In genomic region chr22:22198751-22199150, GRCh38 we compare ENCODE assay signal across 21 cellular contexts. TPM values are rescaled to one million over a fixed set of nuclear protein-coding genes. Genes with fewer than 3 reads are reported as not detected.
DNase-seq lines count a peak whose midpoint lies in the region; TF ChIP-seq lines count a peak whose summit lies in the region.
"Had no signal": no experiment of that assay in that cellular context is flagged by ENCODE, and none has a peak within 500 bp of the region (broad histone marks: within the 10 kb centered on the region; RNA-seq: fewer than 3 reads in every experiment).

No MANE protein-coding gene starts in this region.

- peak overlapping the region; percentile 35 for H3K4me2 ChIP-seq in SU-DHL-6 (ENCODE audit: low read depth, low read length, poor library complexity, severe bottlenecking)
- no peak overlapping the region for H3K4me2 ChIP-seq in osteoblast (ENCODE audit: insufficient read depth, low read length)
- H3K4me2 ChIP-seq: A549, SK-N-SH had no signal

- H3K79me2 ChIP-seq in SU-DHL-6 (ENCODE audit: insufficient read depth, low read length) (no peaks in the 10 kb centered on the region; the same call in 1 of the 2 replicates), osteoblast (ENCODE audit: insufficient read depth, low read length) (no peaks in the 10 kb centered on the region)

- no peaks in the 10 kb centered on the region for H3K9me3 Mint-ChIP-seq in progenitor cell of endocrine pancreas (ENCODE audit: low read depth)

- peak overlapping the region; percentile 95 for H3K27ac ChIP-seq in SU-DHL-6 (ENCODE audit: low read depth, low read length)
- H3K27ac ChIP-seq in osteoblast (ENCODE audit: low read depth, low read length): no peak overlapping the region
- H3K27ac ChIP-seq in substantia nigra (ENCODE audit: low read depth, low read length, poor library complexity, severe bottlenecking): no peak overlapping the region
- H3K27ac ChIP-seq: A549, Peyer's patch had no signal

- peaks cover 93% of the 10 kb centered on the region for H3K27me3 Mint-ChIP-seq in progenitor cell of endocrine pancreas

- no peaks in the 10 kb centered on the region for H3K4me1 Mint-ChIP-seq in progenitor cell of endocrine pancreas (ENCODE audit: low read depth)

- H3K9me3 ChIP-seq in SU-DHL-6 (ENCODE audit: insufficient read depth, low read length): no peaks in the 10 kb centered on the region
- no peaks in the 10 kb centered on the region for H3K9me3 ChIP-seq in osteoblast (ENCODE audit: low read depth, low read length)
- H3K9me3 ChIP-seq: A549, MG63, Peyer's patch, SK-N-SH had no signal

- no peaks in the 10 kb centered on the region for H3K27me3 ChIP-seq in SU-DHL-6 (ENCODE audit: low read length)
- H3K27me3 ChIP-seq in osteoblast (ENCODE audit: insufficient read depth, low read length): peaks cover 14% of the 10 kb centered on the region
- H3K27me3 ChIP-seq: Peyer's patch had no signal

- no peaks in the 10 kb centered on the region for H3K36me3 ChIP-seq in SU-DHL-6 (ENCODE audit: low read length)
- H3K36me3 ChIP-seq in osteoblast (ENCODE audit: insufficient read depth, low read length): no peaks in the 10 kb centered on the region
- H3K36me3 ChIP-seq: MG63, Peyer's patch had no signal

- H3K4me3 Mint-ChIP-seq in progenitor cell of endocrine pancreas (ENCODE audit: low read depth): no peak overlapping the region

- no peak overlapping the region for H3K4me3 ChIP-seq in SU-DHL-6 (ENCODE audit: insufficient read depth, low read length, poor library complexity, severe bottlenecking)
- H3K4me3 ChIP-seq in osteoblast (ENCODE audit: insufficient read depth, low read length): no peak overlapping the region
- H3K4me3 ChIP-seq: A549, MG63, Peyer's patch had no signal

- H4K20me1 ChIP-seq in SU-DHL-6 (ENCODE audit: low read depth, low read length) (no peaks in the 10 kb centered on the region), osteoblast (ENCODE audit: insufficient read depth, low read length) (no peaks in the 10 kb centered on the region)

- H3K36me3 Mint-ChIP-seq in progenitor cell of endocrine pancreas (ENCODE audit: insufficient read depth): no peaks in the 10 kb centered on the region

- H3K4me1 ChIP-seq in osteoblast (ENCODE audit: insufficient read depth, low read length): no peaks in the 10 kb centered on the region
- H3K4me1 ChIP-seq: A549 had no signal

- peaks cover 48% of the 10 kb centered on the region for H3F3A ChIP-seq in SU-DHL-6 (ENCODE audit: insufficient read depth)

- TF ChIP-seq POLR2A in GM19099 (IDR thresholded peaks at IDR 0.05; ENCODE audit: extremely low read depth, insufficient read length, low read depth): peak; percentile 3

- no peaks in the 10 kb centered on the region for H3K9me2 ChIP-seq in SU-DHL-6 (replicated peaks; ENCODE audit: insufficient read depth, low read length)
- H3K9me2 ChIP-seq: SK-N-SH had no signal

- no peak overlapping the region for H2AFZ ChIP-seq in SU-DHL-6 (ENCODE audit: low read depth, low read length, severe bottlenecking)
- H2AFZ ChIP-seq in osteoblast (ENCODE audit: low read length): no peak overlapping the region

- peak; percentile 21 for DNase-seq in osteoblast (ENCODE audit: insufficient read length, low spot score, missing footprints)
- DNase-seq in progenitor cell of endocrine pancreas (ENCODE audit: low spot score, unreplicated experiment): no peak
- DNase-seq in substantia nigra (lab: John Stamatoyannopoulos, UW): no peak
- DNase-seq in activated CD8-positive, alpha-beta memory T cell treated with anti-CD3 and anti-CD28 coated beads, Interleukin-2, amount 50 U/mL, for 4 hours: no peak
- no peak for DNase-seq in NCI-H69 (lab: John Stamatoyannopoulos, UW)
- DNase-seq: AML-193, Calu3, DMS79 treated with DMSO at 0.1 percent for 48 hours, KBM-7, MG63, NCI-H2029, NCI-H446, NCI-H524 treated with DMSO at 0.1 percent for 48 hours, NCI-H82, OCI-M1, Peyer's patch, SK-N-SH had no signal

- TF ChIP-seq CTCF in SU-DHL-6 (IDR thresholded peaks at IDR 0.05; ENCODE audit: insufficient read depth, low read length, poor library complexity, severe bottlenecking) (no peak), osteoblast (IDR thresholded peaks at IDR 0.05; ENCODE audit: extremely low read depth, low read depth, low read length) (no peak), progenitor cell of endocrine pancreas (IDR thresholded peaks at IDR 0.05; ENCODE audit: unreplicated experiment) (no peak)

- H3K9ac ChIP-seq in SU-DHL-6 (ENCODE audit: low read length): peak overlapping the region; percentile 12; the same call in 1 of the 2 replicates
- H3K9ac ChIP-seq: SK-N-SH had no signal

- no peak overlapping the region for H3K27ac Mint-ChIP-seq in progenitor cell of endocrine pancreas

RNA-seq across cellular contexts. Expression of gene VPREB1, which starts 45.8 kb away (rescaled TPM):
- total RNA-seq in osteoblast (not detected in 2 replicates), progenitor cell of endocrine pancreas (not detected in 2 replicates)
- total RNA-seq: Calu3, LHCN-M2, Peyer's patch had no signal
